ENCODE assay signal across 16 cellular contexts in the genomic region with DNA sequence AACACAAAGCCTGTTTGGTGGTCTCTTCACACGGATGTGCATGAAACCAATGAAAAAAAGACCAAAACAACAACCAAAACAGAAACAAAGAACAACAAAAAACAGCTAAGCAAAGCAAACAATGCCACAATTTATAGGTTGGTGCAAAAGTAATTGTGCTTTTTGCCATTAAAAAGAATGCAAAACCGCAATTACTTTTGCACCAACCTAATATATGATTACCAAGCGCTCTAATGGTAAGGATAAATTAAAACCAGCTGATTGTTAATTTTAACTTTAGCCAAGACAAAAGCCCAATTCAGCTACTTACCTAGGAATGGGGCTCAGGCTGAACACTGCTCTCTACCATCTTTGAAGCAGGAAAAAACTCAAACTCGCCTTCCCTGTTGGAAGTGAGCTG. TPM values are rescaled to one million over a fixed set of nuclear protein-coding genes. Genes with fewer than 3 reads are reported as not detected.
DNase-seq lines count a peak whose midpoint lies in the region; ATAC-seq, FAIRE-seq and TF ChIP-seq lines count a peak whose summit lies in the region.
"Had no signal": no experiment of that assay in that cellular context is flagged by ENCODE, and none has a peak within 500 bp of the region (broad histone marks: within the 10 kb centered on the region; RNA-seq: fewer than 3 reads in every experiment).

No MANE protein-coding gene starts in this region.

- no peaks in the 10 kb centered on the region for H3K9me3 Mint-ChIP-seq in activated naive CD4-positive, alpha-beta T cell treated with anti-CD3 and anti-CD28 coated beads, Interleukin-2, amount 50 U/mL, for 24 hours
- peaks cover 23% of the 10 kb centered on the region for H3K9me3 Mint-ChIP-seq in progenitor cell of endocrine pancreas (ENCODE audit: low read depth)
- no peaks in the 10 kb centered on the region for H3K9me3 Mint-ChIP-seq in natural killer cell treated with Interleukin-12 subunit alpha and Interleukin-12 subunit beta and Interleukin-15 and Interleukin-18, amount 100 ng/mL, for 72 hours
- H3K9me3 Mint-ChIP-seq: CD8-positive, alpha-beta memory T cell had no signal

- in situ Hi-C loops in K562 (cut with MboI), result no loop called here

- no peaks in the 10 kb centered on the region for H3K36me3 Mint-ChIP-seq in activated naive CD4-positive, alpha-beta T cell treated with anti-CD3 and anti-CD28 coated beads, Interleukin-2, amount 50 U/mL, for 24 hours
- peaks cover 2% of the 10 kb centered on the region for H3K36me3 Mint-ChIP-seq in progenitor cell of endocrine pancreas (ENCODE audit: insufficient read depth)
- H3K36me3 Mint-ChIP-seq in natural killer cell treated with Interleukin-12 subunit alpha and Interleukin-12 subunit beta and Interleukin-15 and Interleukin-18, amount 100 ng/mL, for 72 hours, result no peaks in the 10 kb centered on the region

- no peak for FAIRE-seq in K562 (lab: Jason Lieb, UNC)
- FAIRE-seq: GM18507, H54 had no signal

- no peaks in the 10 kb centered on the region for H3K9me3 ChIP-seq in HUES6 (ENCODE audit: control insufficient read depth, insufficient read depth, low read depth, low read length)
- H3K9me3 ChIP-seq in K562 (replicated peaks; ENCODE audit: control insufficient read depth, insufficient read depth, low read depth, low read length), result no peaks in the 10 kb centered on the region
- H3K9me3 ChIP-seq: Caco-2 had no signal

- no peak for TF ChIP-seq RAD21 in K562 (CRISPR knock-in tag; conservative IDR thresholded peaks at IDR 0.05 in 1 of 2, IDR thresholded peaks at IDR 0.05 in 1 of 2)

- H3K4me3 ChIP-seq in HUES6 (ENCODE audit: low read depth, low read length) (no peak overlapping the region), K562 (no peak overlapping the region)
- H3K4me3 ChIP-seq: BLaER1 had no signal

- no peak overlapping the region; the same call in 1 of the 2 replicates for H2AFZ ChIP-seq in K562 (ENCODE audit: low read depth, low read length)

- H3K4me3 Mint-ChIP-seq in activated naive CD4-positive, alpha-beta T cell treated with anti-CD3 and anti-CD28 coated beads, Interleukin-2, amount 50 U/mL, for 24 hours, result no peak overlapping the region
- H3K4me3 Mint-ChIP-seq in progenitor cell of endocrine pancreas (ENCODE audit: low read depth), result no peak overlapping the region
- H3K4me3 Mint-ChIP-seq in natural killer cell treated with Interleukin-12 subunit alpha and Interleukin-12 subunit beta and Interleukin-15 and Interleukin-18, amount 100 ng/mL, for 72 hours, result no peak overlapping the region
- H3K4me3 Mint-ChIP-seq: CD8-positive, alpha-beta memory T cell had no signal

- no TSS peak for BruUV-seq in K562 (replicated peaks; lab: Mats Ljungman, UMichigan)

- TF ChIP-seq POLR2A in K562 (conservative IDR thresholded peaks at IDR 0.05), result no peak

- 48% methylated on average over 4 of the region's 4 CpGs for WGBS in K562 (ENCODE audit: insufficient coverage, low coverage, missing lambda C conversion rate)

- H3K79me2 ChIP-seq in K562 (ENCODE audit: control insufficient read depth, insufficient read depth, low read length), result no peaks in the 10 kb centered on the region; the same call in 2 of the 3 replicates

- H3K4me1 ChIP-seq in HUES6 (ENCODE audit: control insufficient read depth, insufficient read depth, low read length) (peaks cover 36% of the 10 kb centered on the region), K562 (replicated peaks in 1 of 2; ENCODE audit: control insufficient read depth in 2 of 2, insufficient read depth in 2 of 2, low read length in 2 of 2) (peaks cover 2 to 46% of the 10 kb centered on the region in 2 experiments; a peak in 4 of 5 replicates)

- H3K36me3 ChIP-seq in HUES6 (ENCODE audit: control insufficient read depth, insufficient read depth, low read length) (no peaks in the 10 kb centered on the region), K562 (ENCODE audit: control insufficient read depth, insufficient read depth, low read length) (no peaks in the 10 kb centered on the region; the same call in 2 of the 3 replicates)
- H3K36me3 ChIP-seq: BLaER1 had no signal

- DNase-seq in activated naive CD4-positive, alpha-beta T cell (lab: John Stamatoyannopoulos, UW), result no peak
- DNase-seq in K562 (ENCODE audit: extremely low read depth in 1 of 4, low spot score in 3 of 4) (no peak), progenitor cell of endocrine pancreas (ENCODE audit: low spot score, unreplicated experiment) (no peak)
- no peak for DNase-seq in natural killer cell treated with Interleukin-12 subunit alpha and Interleukin-12 subunit beta and Interleukin-15 and Interleukin-18, amount 100 ng/mL, for 72 hours (ENCODE audit: low spot score)
- DNase-seq: 8988T; AML-193; Caco-2; CD8-positive, alpha-beta memory T cell; DMS53 had no signal

- intact Hi-C loops in K562 (cut with micrococcal nuclease), result no loop called here

- CTCF ChIA-PET in K562 (lab: Yijun Ruan, JAX; ENCODE audit: low intra/inter-chr PET ratio), result no interaction called here

- TF ChIP-seq CTCF in K562 (IDR thresholded peaks at IDR 0.05 in 2 of 3, conservative IDR thresholded peaks at IDR 0.05 in 1 of 3; ENCODE audit: insufficient read depth in 2 of 3, low read depth in 1 of 3, low read length in 3 of 3), result no peak
- TF ChIP-seq CTCF in progenitor cell of endocrine pancreas (IDR thresholded peaks at IDR 0.05; ENCODE audit: unreplicated experiment), result no peak

- H3K4me1 Mint-ChIP-seq in activated naive CD4-positive, alpha-beta T cell treated with anti-CD3 and anti-CD28 coated beads, Interleukin-2, amount 50 U/mL, for 24 hours, result peaks cover 45% of the 10 kb centered on the region
- peaks cover 36% of the 10 kb centered on the region for H3K4me1 Mint-ChIP-seq in progenitor cell of endocrine pancreas (ENCODE audit: low read depth)
- H3K4me1 Mint-ChIP-seq in natural killer cell treated with Interleukin-12 subunit alpha and Interleukin-12 subunit beta and Interleukin-15 and Interleukin-18, amount 100 ng/mL, for 72 hours (ENCODE audit: low read depth in 2 of 2), result peaks cover 30 to 34% of the 10 kb centered on the region in 2 donors

- H3K27me3 ChIP-seq in HUES6 (ENCODE audit: control insufficient read depth, insufficient read depth, low read length), result no peaks in the 10 kb centered on the region
- H3K27me3 ChIP-seq in K562 (ENCODE audit: control insufficient read depth in 2 of 2, insufficient read depth in 2 of 2, low read length in 2 of 2), result no peaks in the 10 kb centered on the region

- TF ChIP-seq EP300 in K562 (IDR thresholded peaks at IDR 0.05; ENCODE audit: low read length), result no peak

- H3K9ac ChIP-seq in HUES6 (ENCODE audit: low read length) (peak overlapping the region; percentile 69), K562 (ENCODE audit: insufficient read depth in 1 of 2, low read depth in 2 of 2, low read length in 2 of 2) (no peak overlapping the region)
- H3K9ac ChIP-seq: BLaER1 had no signal

- peak overlapping the region; percentile 51 for H3K27ac Mint-ChIP-seq in activated naive CD4-positive, alpha-beta T cell treated with anti-CD3 and anti-CD28 coated beads, Interleukin-2, amount 50 U/mL, for 24 hours
- peak overlapping the region; percentile 45 for H3K27ac Mint-ChIP-seq in progenitor cell of endocrine pancreas
- H3K27ac Mint-ChIP-seq in natural killer cell treated with Interleukin-12 subunit alpha and Interleukin-12 subunit beta and Interleukin-15 and Interleukin-18, amount 100 ng/mL, for 72 hours, result no peak overlapping the region

- H3K9me1 ChIP-seq in K562 (ENCODE audit: control insufficient read depth, insufficient read depth, low read length), result no peaks in the 10 kb centered on the region

- H4K20me1 ChIP-seq in K562 (replicated peaks; ENCODE audit: control insufficient read depth, insufficient read depth, low read length), result no peaks in the 10 kb centered on the region

- POLR2A ChIA-PET in K562 (lab: Yijun Ruan, JAX), result interaction anchor here (0.8 to 1.7 kb wide), 3 partner anchors 11 to 534 kb away, joined by 3 to 6 read pairs (median 3); no protein-coding TSS in a partner anchor

- H3K4me2 ChIP-seq in K562 (ENCODE audit: insufficient read depth, low read length), result 0 out of 2 replicates have a peak overlapping the region, but pooled peaks have one; percentile 41
- H3K4me2 ChIP-seq: BLaER1 had no signal

- H3K27ac ChIP-seq in HUES6 (ENCODE audit: low read depth, low read length) (peak overlapping the region; percentile 73; the same call in 1 of the 2 replicates), K562 (ENCODE audit: extremely low read depth, low read depth, low read length) (no peak overlapping the region)
- H3K27ac ChIP-seq: BLaER1 had no signal

- no peaks in the 10 kb centered on the region for H3K27me3 Mint-ChIP-seq in activated naive CD4-positive, alpha-beta T cell treated with anti-CD3 and anti-CD28 coated beads, Interleukin-2, amount 50 U/mL, for 24 hours
- no peaks in the 10 kb centered on the region for H3K27me3 Mint-ChIP-seq in progenitor cell of endocrine pancreas
- peaks cover 0 to 23% of the 10 kb centered on the region in 2 donors for H3K27me3 Mint-ChIP-seq in natural killer cell treated with Interleukin-12 subunit alpha and Interleukin-12 subunit beta and Interleukin-15 and Interleukin-18, amount 100 ng/mL, for 72 hours

- no peak for ATAC-seq in K562
- ATAC-seq in HG03095 (IDR thresholded peaks at IDR 0.05; ENCODE audit: unreplicated experiment), result no peak
- ATAC-seq in natural killer cell treated with Interleukin-12 subunit alpha and Interleukin-12 subunit beta and Interleukin-15 and Interleukin-18, amount 100 ng/mL, for 72 hours, result no peak

RNA-seq across cellular contexts. Expression of gene TMSB4X, which starts 29.4 kb away (rescaled TPM):
- 101 and 112 TPM in 2 replicates for total RNA-seq in K562 (2011; cell fraction: chromatin; rRNA removed; ENCODE audit: low replicate concordance)
- 168 and 187 TPM in 2 replicates for total RNA-seq in K562 (2011; cell fraction: nucleolus; rRNA removed)
- total RNA-seq in K562 (2011; cell fraction: nucleoplasm; rRNA removed), result 227 and 306 TPM in 2 replicates
- total RNA-seq in K562 (2014; rRNA removed) (1,035 and 1,094 TPM in 2 replicates), K562 (2014; rRNA removed; fragmentation: Illumina TruSeq; extraction: Trizol) (1,529 and 1,745 TPM in 2 replicates), K562 (2015; rRNA removed; fragmentation: Illumina TruSeq; extraction: Trizol) (1,145 and 1,178 TPM in 2 replicates), K562 (2021) (1,266 and 1,292 TPM in 2 replicates), progenitor cell of endocrine pancreas (1,699 and 1,780 TPM in 2 replicates)
- polyA plus RNA-seq in K562 (2011; rRNA removed) (1,337 and 1,853 TPM in 2 replicates), K562 (2014; fragmentation: Illumina TruSeq; extraction: Trizol) (1,680 and 2,424 TPM in 2 replicates), K562 (2014; fragmentation: Nextera tagmentation; extraction: Ambion mirVana) (1,000 to 10,000 TPM; 1,688 to 2,035 TPM), K562 (2014; rRNA removed) (1,576 and 1,785 TPM in 2 replicates)
- polyA plus RNA-seq in K562 (2011; cell fraction: cytosol; rRNA removed), result 358 and 852 TPM in 2 replicates
- polyA plus RNA-seq in K562 (2011; cell fraction: nucleus; rRNA removed), result 404 and 705 TPM in 2 replicates
- polyA plus RNA-seq in K562 (2012), result 2,539 and 2,674 TPM in 2 replicates
- 876 and 1,337 TPM in 2 replicates for polyA minus RNA-seq in K562 (2011; rRNA and poly(A)+ RNA removed)
- polyA minus RNA-seq in K562 (2011; cell fraction: cytosol; rRNA and poly(A)+ RNA removed), result 265 and 346 TPM in 2 replicates
- 112 and 295 TPM in 2 replicates for polyA minus RNA-seq in K562 (2011; cell fraction: nucleus; rRNA and poly(A)+ RNA removed)
- 1,000 to 10,000 TPM; 2,674 to 5,601 TPM for total RNA-seq in natural killer cell treated with Interleukin-12 subunit alpha and Interleukin-12 subunit beta and Interleukin-15 and Interleukin-18, amount 100 ng/mL, for 72 hours

RNA-seq across cellular contexts. Expression of gene TLR8, which starts 39.1 kb away (rescaled TPM):
- not detected in 2 replicates for total RNA-seq in K562 (2011; cell fraction: chromatin; rRNA removed; ENCODE audit: low replicate concordance)
- not detected in 2 replicates for total RNA-seq in K562 (2011; cell fraction: nucleolus; rRNA removed)
- total RNA-seq in K562 (2011; cell fraction: nucleoplasm; rRNA removed), result not detected in 2 replicates
- total RNA-seq in K562 (2014; rRNA removed) (not detected in 2 replicates), K562 (2014; rRNA removed; fragmentation: Illumina TruSeq; extraction: Trizol) (not detected in 2 replicates), K562 (2015; rRNA removed; fragmentation: Illumina TruSeq; extraction: Trizol) (not detected in 2 replicates), K562 (2021) (not detected in 2 replicates), progenitor cell of endocrine pancreas (not detected in 2 replicates)
- polyA plus RNA-seq in K562 (2011; rRNA removed) (not detected in 2 replicates), K562 (2014; fragmentation: Illumina TruSeq; extraction: Trizol) (not detected in 2 replicates), K562 (2014; fragmentation: Nextera tagmentation; extraction: Ambion mirVana) (not detected), K562 (2014; rRNA removed) (not detected in 2 replicates)
- not detected in 2 replicates for polyA plus RNA-seq in K562 (2011; cell fraction: cytosol; rRNA removed)
- polyA plus RNA-seq in K562 (2011; cell fraction: nucleus; rRNA removed), result not detected in 2 replicates
- 0.13 and 0.32 TPM in 2 replicates for polyA plus RNA-seq in K562 (2012)
- polyA minus RNA-seq in K562 (2011; rRNA and poly(A)+ RNA removed), result not detected in 2 replicates
- polyA minus RNA-seq in K562 (2011; cell fraction: cytosol; rRNA and poly(A)+ RNA removed), result not detected in 2 replicates
- not detected in 2 replicates for polyA minus RNA-seq in K562 (2011; cell fraction: nucleus; rRNA and poly(A)+ RNA removed)
- not detected for total RNA-seq in natural killer cell treated with Interleukin-12 subunit alpha and Interleukin-12 subunit beta and Interleukin-15 and Interleukin-18, amount 100 ng/mL, for 72 hours
- total RNA-seq: Caco-2, HT-29 had no signal
- polyA plus RNA-seq: CD8-positive, alpha-beta memory T cell had no signal

Comparison
In these comparisons a context has a peak if more than half of its experiments do, and no peak if none do; other contexts are left out.
1. H3K27ac Mint-ChIP-seq: peak in activated naive CD4-positive, alpha-beta T cell treated with anti-CD3 and anti-CD28 coated beads, Interleukin-2, amount 50 U/mL, for 24 hours (single experiment) and progenitor cell of endocrine pancreas (single experiment); none in natural killer cell treated with Interleukin-12 subunit alpha and Interleukin-12 subunit beta and Interleukin-15 and Interleukin-18, amount 100 ng/mL, for 72 hours (0 of 2).